1 cellular context compared by ENCODE assay signal in genomic region chr12:29427964-29428363, GRCh38.
TF ChIP-seq lines count a peak whose summit lies in the region.

No MANE protein-coding gene starts in this region.

TF ChIP-seq in K562, 482 proteins besides CTCF, POLR2A, EP300 and RAD21 (continued from another document):
- TF ChIP-seq CEBPZ (IDR thresholded peaks at IDR 0.05; ENCODE audit: borderline replicate concordance, low read depth, low read length) (no peak), DEAF1 (CRISPR knock-in tag; IDR thresholded peaks at IDR 0.05) (0 out of 2 replicates have a peak, but pooled peaks have one; percentile 25), HMBOX1 (IDR thresholded peaks at IDR 0.05) (peak; percentile 76; the same call in 1 of the 2 replicates), MCM5 (IDR thresholded peaks at IDR 0.05; ENCODE audit: low read depth) (no peak), ATF6 (CRISPR knock-in tag; IDR thresholded peaks at IDR 0.05) (no peak), ZNF316 (IDR thresholded peaks at IDR 0.05) (no peak), E2F6 (IDR thresholded peaks at IDR 0.05; ENCODE audit: borderline replicate concordance in 1 of 2, extremely low read depth in 1 of 2, insufficient read depth in 1 of 2, insufficient read length in 1 of 2, low read depth in 1 of 2, low read length in 1 of 2, poor library complexity in 1 of 2, severe bottlenecking in 1 of 2) (no peak), PML (IDR thresholded peaks at IDR 0.05; ENCODE audit: low read length) (no peak), CTBP1 (IDR thresholded peaks at IDR 0.05; ENCODE audit: borderline replicate concordance) (peak; percentile 68; the same call in 1 of the 2 replicates), HDAC2 (IDR thresholded peaks at IDR 0.05) (no peak), SMC3 (conservative IDR thresholded peaks at IDR 0.05; ENCODE audit: insufficient read depth, low read depth, low read length) (0 out of 2 replicates have a peak, but pooled peaks have one; percentile 8), ZBTB33 (CRISPR knock-in tag; IDR thresholded peaks at IDR 0.05) (no peak), ETV1 (tag; conservative IDR thresholded peaks at IDR 0.05; ENCODE audit: low read depth) (peak; percentile 41; the same call in 1 of the 2 replicates), ARID2 (IDR thresholded peaks at IDR 0.05) (no peak)
